Comparison of ENCODE assay signal across 1 cellular context in genomic region chr3:101484805-101485620, GRCh38.
TF ChIP-seq lines count a peak whose summit lies in the region.

No MANE protein-coding gene starts in this region.

TF ChIP-seq in GM23338, 12 proteins besides CTCF, POLR2A, EP300 and RAD21 (continued from another document):
- TF ChIP-seq REST (IDR thresholded peaks at IDR 0.05; ENCODE audit: unreplicated experiment), result no peak
